Comparison of ENCODE assay signal across 8 cellular contexts in the genomic region with DNA sequence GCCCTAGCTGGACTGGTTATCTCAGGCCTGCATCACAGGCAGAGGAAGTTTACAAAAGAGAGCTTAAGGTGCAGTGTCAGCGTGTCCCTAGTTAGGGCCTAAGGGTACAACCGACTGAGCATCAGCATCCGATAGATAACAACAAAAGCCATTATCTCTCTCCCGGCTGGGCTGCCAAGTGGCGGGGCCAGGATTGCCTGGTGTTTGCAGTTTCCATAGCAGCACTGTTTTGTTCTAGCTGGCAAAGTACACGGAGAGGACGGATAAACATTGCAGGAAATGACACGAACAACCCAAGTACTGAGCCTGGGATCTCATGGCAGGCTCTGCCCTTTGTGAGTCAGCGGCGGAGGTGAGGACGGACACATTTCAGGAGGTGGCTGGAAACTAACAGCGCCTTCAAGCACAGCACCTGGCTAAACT.
DNase-seq lines count a peak whose midpoint lies in the region; ATAC-seq and TF ChIP-seq lines count a peak whose summit lies in the region.

No MANE protein-coding gene starts in this region.

- H3K9me3 ChIP-seq in lung (ENCODE audit: control insufficient read depth in 2 of 2, insufficient read depth in 1 of 2, low read length in 1 of 2), result no peaks in the 10 kb centered on the region
- H3K9me3 ChIP-seq in transverse colon, result no peaks in the 10 kb centered on the region

- intact Hi-C loops in transverse colon (cut with DNase I; ENCODE audit: low total_unique reads), result no loop called here
- intact Hi-C loops in activated CD4-positive, alpha-beta memory T cell treated with anti-CD3 and anti-CD28 coated beads for 36 hours (cut with micrococcal nuclease), result no loop called here

- in situ Hi-C loops in transverse colon (cut with MboI; ENCODE audit: low pct_ligation_motif_present in 1 of 4, low pct_unique_long_range_greater_than_20kb in 1 of 4, low sequenced_read_pairs in 3 of 4), result no loop called here

- TF ChIP-seq POLR2A in transverse colon (IDR thresholded peaks at IDR 0.05), result peak; percentile 56

- H3K27ac ChIP-seq in lung (ENCODE audit: low read depth in 1 of 2, low read length in 1 of 2), result peak overlapping the region; percentile 49 to 94
- peak overlapping the region; percentile 67 to 87 (median 80) for H3K27ac ChIP-seq in transverse colon

- H3K9me3 Mint-ChIP-seq in activated CD4-positive, alpha-beta memory T cell treated with anti-CD3 and anti-CD28 coated beads for 36 hours, result no peaks in the 10 kb centered on the region
- H3K9me3 Mint-ChIP-seq in activated naive CD4-positive, alpha-beta T cell treated with anti-CD3 and anti-CD28 coated beads, Interleukin-2, amount 10 ng/mL, durations not matched to agents 7 days and 5 days, result no peaks in the 10 kb centered on the region

- DNase-seq in GM04504 (ENCODE audit: low read depth) (peak; percentile 66), NCI-H748 (lab: John Stamatoyannopoulos, UW; ENCODE audit: unreplicated experiment) (peak; percentile 98), ecto neural progenitor cell (ENCODE audit: low spot score) (peak; percentile 77), lung (ENCODE audit: low spot score) (peak; percentile 78), transverse colon (peak; percentile 75)
- DNase-seq in activated CD4-positive, alpha-beta memory T cell treated with anti-CD3 and anti-CD28 coated beads for 36 hours, result no peak
- no peak for DNase-seq in activated naive CD4-positive, alpha-beta T cell treated with anti-CD3 and anti-CD28 coated beads, Interleukin-2, amount 10 ng/mL, durations not matched to agents 7 days and 5 days

- CTCF ChIA-PET in activated CD4-positive, alpha-beta memory T cell treated with anti-CD3 and anti-CD28 coated beads for 36 hours (lab: Charles Lee), result no interaction called here
- CTCF ChIA-PET in activated naive CD4-positive, alpha-beta T cell treated with anti-CD3 and anti-CD28 coated beads, Interleukin-2, amount 10 ng/mL, durations not matched to agents 7 days and 5 days (lab: Charles Lee), result no interaction called here

- peak; percentile 80 for ATAC-seq in lung (ENCODE audit: insufficient read depth, low FRiP score)
- no peak for ATAC-seq in GM21723 (IDR thresholded peaks at IDR 0.05; ENCODE audit: unreplicated experiment)

- 20 to 45% methylated on average over 12 of the region's 12 CpGs for WGBS in lung, 2 donors
- WGBS in transverse colon (ENCODE audit: low coverage in 1 of 2), 2 donors, result 27 to 31% methylated on average over 4 to 12 of the region's 12 CpGs

- H3K36me3 Mint-ChIP-seq in activated CD4-positive, alpha-beta memory T cell treated with anti-CD3 and anti-CD28 coated beads for 36 hours, result no peaks in the 10 kb centered on the region
- no peaks in the 10 kb centered on the region for H3K36me3 Mint-ChIP-seq in activated naive CD4-positive, alpha-beta T cell treated with anti-CD3 and anti-CD28 coated beads, Interleukin-2, amount 10 ng/mL, durations not matched to agents 7 days and 5 days

- POLR2A ChIA-PET in activated CD4-positive, alpha-beta memory T cell treated with anti-CD3 and anti-CD28 coated beads for 36 hours (lab: Charles Lee), result no interaction called here

- H3K27ac Mint-ChIP-seq in activated CD4-positive, alpha-beta memory T cell treated with anti-CD3 and anti-CD28 coated beads for 36 hours, result no peak overlapping the region
- no peak overlapping the region for H3K27ac Mint-ChIP-seq in activated naive CD4-positive, alpha-beta T cell treated with anti-CD3 and anti-CD28 coated beads, Interleukin-2, amount 10 ng/mL, durations not matched to agents 7 days and 5 days

- H3K4me1 Mint-ChIP-seq in activated CD4-positive, alpha-beta memory T cell treated with anti-CD3 and anti-CD28 coated beads for 36 hours (ENCODE audit: low read depth), result no peaks in the 10 kb centered on the region
- no peaks in the 10 kb centered on the region for H3K4me1 Mint-ChIP-seq in activated naive CD4-positive, alpha-beta T cell treated with anti-CD3 and anti-CD28 coated beads, Interleukin-2, amount 10 ng/mL, durations not matched to agents 7 days and 5 days

- no peaks in the 10 kb centered on the region for H3K27me3 ChIP-seq in lung (ENCODE audit: control insufficient read depth, insufficient read depth)
- no peaks in the 10 kb centered on the region for H3K27me3 ChIP-seq in transverse colon

- H3K4me3 ChIP-seq in lung, result no peak overlapping the region
- peak overlapping the region in 1 of 4 donors; percentile 9 for H3K4me3 ChIP-seq in transverse colon

- H3K4me1 ChIP-seq in lung (ENCODE audit: control insufficient read depth in 2 of 2, insufficient read depth in 2 of 2, low read length in 2 of 2) (peaks cover 4 to 9% of the 10 kb centered on the region in 2 donors), transverse colon (peaks cover 18 to 35% (median 27%) of the 10 kb centered on the region in 4 donors)

- H3K36me3 ChIP-seq in lung (ENCODE audit: control insufficient read depth in 2 of 2, insufficient read depth in 2 of 2, low read length in 2 of 2), result no peaks in the 10 kb centered on the region
- no peaks in the 10 kb centered on the region for H3K36me3 ChIP-seq in transverse colon

- peak; percentile 74 for TF ChIP-seq EP300 in transverse colon (IDR thresholded peaks at IDR 0.05; ENCODE audit: low read depth)

- no peaks in the 10 kb centered on the region for H3K27me3 Mint-ChIP-seq in activated CD4-positive, alpha-beta memory T cell treated with anti-CD3 and anti-CD28 coated beads for 36 hours
- peaks cover 26% of the 10 kb centered on the region for H3K27me3 Mint-ChIP-seq in activated naive CD4-positive, alpha-beta T cell treated with anti-CD3 and anti-CD28 coated beads, Interleukin-2, amount 10 ng/mL, durations not matched to agents 7 days and 5 days

- TF ChIP-seq CTCF in lung (IDR thresholded peaks at IDR 0.05; ENCODE audit: control extremely low read depth, extremely low read depth) (no peak), transverse colon (IDR thresholded peaks at IDR 0.05) (no peak)

- H3K4me3 Mint-ChIP-seq in activated CD4-positive, alpha-beta memory T cell treated with anti-CD3 and anti-CD28 coated beads for 36 hours, result no peak overlapping the region
- H3K4me3 Mint-ChIP-seq in activated naive CD4-positive, alpha-beta T cell treated with anti-CD3 and anti-CD28 coated beads, Interleukin-2, amount 10 ng/mL, durations not matched to agents 7 days and 5 days, result no peak overlapping the region

Comparison
In these comparisons a context has a peak if more than half of its experiments do, and no peak if none do; other contexts are left out.
1. DNase-seq: peak in GM04504 (single experiment), NCI-H748 (single experiment), ecto neural progenitor cell (single experiment), lung (single experiment) and transverse colon (single experiment); none in activated CD4-positive, alpha-beta memory T cell treated with anti-CD3 and anti-CD28 coated beads for 36 hours (single experiment) and activated naive CD4-positive, alpha-beta T cell treated with anti-CD3 and anti-CD28 coated beads, Interleukin-2, amount 10 ng/mL, durations not matched to agents 7 days and 5 days (single experiment).